In genomic region chr2:159677654-159678053, GRCh38 we compare ENCODE assay signal across 12 cellular contexts. TPM values are rescaled to one million over a fixed set of nuclear protein-coding genes. Genes with fewer than 3 reads are reported as not detected.
DNase-seq lines count a peak whose midpoint lies in the region; ATAC-seq and TF ChIP-seq lines count a peak whose summit lies in the region.
"Had no signal": no experiment of that assay in that cellular context is flagged by ENCODE, and none has a peak within 500 bp of the region (broad histone marks: within the 10 kb centered on the region; RNA-seq: fewer than 3 reads in every experiment).

No MANE protein-coding gene starts in this region.

- H4K20me1 ChIP-seq in HCT116 (ENCODE audit: insufficient read depth), result no peaks in the 10 kb centered on the region

- H3K9ac ChIP-seq in HCT116 (ENCODE audit: low read length), result no peak overlapping the region

- no peaks in the 10 kb centered on the region for H3K36me3 ChIP-seq in HCT116 (ENCODE audit: control insufficient read depth in 1 of 2, insufficient read depth in 2 of 2, low read length in 2 of 2)
- H3K36me3 ChIP-seq in CD4-positive, alpha-beta memory T cell (ENCODE audit: insufficient read depth, low read length), result no peaks in the 10 kb centered on the region
- H3K36me3 ChIP-seq: thoracic aorta had no signal

- H3K36me3 Mint-ChIP-seq in CD4-positive, alpha-beta memory T cell, result no peaks in the 10 kb centered on the region

- H3K79me2 ChIP-seq in HCT116 (ENCODE audit: insufficient read depth, low read length), result no peaks in the 10 kb centered on the region

- H2AFZ ChIP-seq in HCT116 (ENCODE audit: low read depth, low read length, poor library complexity, severe bottlenecking), result no peak overlapping the region

- H3K27ac ChIP-seq in HCT116 (ENCODE audit: low read depth, low read length), result no peak overlapping the region
- H3K27ac ChIP-seq in CD4-positive, alpha-beta memory T cell (ENCODE audit: low read depth, low read length), result no peak overlapping the region
- H3K27ac ChIP-seq: thoracic aorta had no signal

- TF ChIP-seq POLR2A in HCT116 (IDR thresholded peaks at IDR 0.05; ENCODE audit: borderline replicate concordance, extremely low read depth, insufficient read depth, insufficient read length), result no peak

- no peak overlapping the region for H3K27ac Mint-ChIP-seq in CD4-positive, alpha-beta memory T cell
- H3K27ac Mint-ChIP-seq: memory B cell had no signal

- DNase-seq in ACHN (peak; percentile 20), HCT116 (ENCODE audit: low read depth, low spot score) (no peak), foreskin fibroblast (peak in 1 of 2 donors; percentile 31), AG20443 (ENCODE audit: low spot score) (no peak), SIG-M5 treated with dmso at 0.1 percent for 504 hours (lab: John Stamatoyannopoulos, UW; ENCODE audit: unreplicated experiment) (no peak)
- no peak for DNase-seq in CD4-positive, alpha-beta memory T cell
- DNase-seq: DMS53; effector CD8-positive, alpha-beta T cell had no signal

- H3K27me3 Mint-ChIP-seq in CD4-positive, alpha-beta memory T cell, result no peaks in the 10 kb centered on the region
- H3K27me3 Mint-ChIP-seq: memory B cell had no signal

- H3K4me3 ChIP-seq in HCT116 (replicated peaks in 1 of 2; ENCODE audit: low read depth in 1 of 2, low read length in 2 of 2), result no peak overlapping the region
- no peak overlapping the region for H3K4me3 ChIP-seq in foreskin fibroblast (ENCODE audit: low read depth in 1 of 2, low read length in 2 of 2)
- no peak overlapping the region for H3K4me3 ChIP-seq in CD4-positive, alpha-beta memory T cell (ENCODE audit: low read length in 2 of 2)
- H3K4me3 ChIP-seq: thoracic aorta had no signal

- in situ Hi-C loops in ACHN (cut with HindIII; ENCODE audit: low pct_ligation_motif_present, low pct_unique_long_range_greater_than_20kb, low sequenced_read_pairs), result no loop called here

- BruUV-seq in HCT116 (replicated peaks; lab: Mats Ljungman, UMichigan), result no TSS peak

- no peaks in the 10 kb centered on the region for H3K9me3 Mint-ChIP-seq in CD4-positive, alpha-beta memory T cell
- H3K9me3 Mint-ChIP-seq: memory B cell had no signal

- no peak for ATAC-seq in HCT116
- peak; percentile 62; the same call in 1 of the 3 replicates for ATAC-seq in SK-N-SH treated with all-trans-retinoic acid at 6 μM for 48 hours
- no peak for ATAC-seq in HG02759 (IDR thresholded peaks at IDR 0.05; ENCODE audit: unreplicated experiment)

- H3K4me1 ChIP-seq in HCT116 (ENCODE audit: control insufficient read depth in 1 of 2, insufficient read depth in 2 of 2, low read length in 2 of 2), result no peaks in the 10 kb centered on the region
- H3K4me1 ChIP-seq in CD4-positive, alpha-beta memory T cell (ENCODE audit: insufficient read depth, low read length), result no peaks in the 10 kb centered on the region

- CTCF ChIA-PET in HCT116 (lab: Charles Lee), result interaction anchor here (1.0 kb wide), 1 partner anchor 120 kb away, joined by 4 read pairs; no protein-coding TSS in a partner anchor
- CTCF ChIA-PET in CD4-positive, alpha-beta memory T cell (lab: Charles Lee; ENCODE audit: partially characterized antibody), result no interaction called here

- no peaks in the 10 kb centered on the region for H3K4me1 Mint-ChIP-seq in CD4-positive, alpha-beta memory T cell
- H3K4me1 Mint-ChIP-seq: memory B cell had no signal

- TF ChIP-seq RAD21 in HCT116 (IDR thresholded peaks at IDR 0.05; ENCODE audit: low read depth), result peak; percentile 56

- intact Hi-C loops in HCT116 (cut with micrococcal nuclease), result no loop called here
- intact Hi-C loops in CD4-positive, alpha-beta memory T cell (cut with micrococcal nuclease), result no loop called here

- POLR2A ChIA-PET in HCT116 (lab: Charles Lee), result interaction anchor here (0.6 kb wide), 1 partner anchor 34 kb away, joined by 3 read pairs; the partner anchor contains the start of gene MARCHF7
- POLR2A ChIA-PET in CD4-positive, alpha-beta memory T cell (lab: Charles Lee; ENCODE audit: partially characterized antibody), result no interaction called here

- no peaks in the 10 kb centered on the region for H3K9me3 ChIP-seq in HCT116 (ENCODE audit: control insufficient read depth in 1 of 2, insufficient read depth in 1 of 2, low read depth in 1 of 2, low read length in 2 of 2)
- H3K9me3 ChIP-seq in CD4-positive, alpha-beta memory T cell (ENCODE audit: control insufficient read depth in 1 of 2, low read length in 2 of 2), result no peaks in the 10 kb centered on the region
- H3K9me3 ChIP-seq: thoracic aorta had no signal

- no peaks in the 10 kb centered on the region for H3K27me3 ChIP-seq in HCT116 (ENCODE audit: insufficient read depth, low read length)
- no peaks in the 10 kb centered on the region for H3K27me3 ChIP-seq in CD4-positive, alpha-beta memory T cell (ENCODE audit: insufficient read depth, low read length)

- no peak overlapping the region for H3K4me2 ChIP-seq in HCT116 (ENCODE audit: low read length)

- H3K9me2 ChIP-seq in HCT116 (ENCODE audit: insufficient read depth), result no peaks in the 10 kb centered on the region

- RAD21 ChIA-PET in HCT116 (lab: Charles Lee; ENCODE audit: low non-redundant PET in 1 of 2, low total read pairs in 2 of 2, uncharacterized antibody in 2 of 2, unreplicated experiment in 2 of 2), result no interaction called here

- no peak overlapping the region for H3K4me3 Mint-ChIP-seq in CD4-positive, alpha-beta memory T cell
- H3K4me3 Mint-ChIP-seq: memory B cell had no signal

- peak; percentile 10 to 43 (median 22); a peak in 2 of 6 replicates for TF ChIP-seq CTCF in HCT116 (IDR thresholded peaks at IDR 0.05 in 2 of 3, conservative IDR thresholded peaks at IDR 0.05 in 1 of 3; ENCODE audit: borderline replicate concordance in 1 of 3, insufficient read depth in 1 of 3, low read depth in 2 of 3, low read length in 2 of 3)
- peak; percentile 11 for TF ChIP-seq CTCF in foreskin fibroblast (IDR thresholded peaks at IDR 0.05; ENCODE audit: low read depth, low read length)

TF ChIP-seq in HCT116, 20 proteins besides CTCF, POLR2A, EP300 and RAD21 (continues in another document):
- no peak for TF ChIP-seq TCF7L2 (IDR thresholded peaks at IDR 0.05; ENCODE audit: borderline replicate concordance, extremely low read depth, insufficient read depth, insufficient read length)
- TF ChIP-seq ZFX (IDR thresholded peaks at IDR 0.05), result no peak
- TF ChIP-seq POLR2AphosphoS5 (IDR thresholded peaks at IDR 0.05; ENCODE audit: low read depth, low read length), result no peak
- TF ChIP-seq ZNF274 (IDR thresholded peaks at IDR 0.05; ENCODE audit: low read depth, low read length), result no peak
- no peak for TF ChIP-seq JUND (IDR thresholded peaks at IDR 0.05)
- no peak for TF ChIP-seq EGR1 (IDR thresholded peaks at IDR 0.05; ENCODE audit: low read depth)

TF ChIP-seq in SK-N-SH treated with all-trans-retinoic acid at 6 μM for 48 hours, 23 proteins besides CTCF, POLR2A, EP300 and RAD21:
- TF ChIP-seq, protein P1, sequence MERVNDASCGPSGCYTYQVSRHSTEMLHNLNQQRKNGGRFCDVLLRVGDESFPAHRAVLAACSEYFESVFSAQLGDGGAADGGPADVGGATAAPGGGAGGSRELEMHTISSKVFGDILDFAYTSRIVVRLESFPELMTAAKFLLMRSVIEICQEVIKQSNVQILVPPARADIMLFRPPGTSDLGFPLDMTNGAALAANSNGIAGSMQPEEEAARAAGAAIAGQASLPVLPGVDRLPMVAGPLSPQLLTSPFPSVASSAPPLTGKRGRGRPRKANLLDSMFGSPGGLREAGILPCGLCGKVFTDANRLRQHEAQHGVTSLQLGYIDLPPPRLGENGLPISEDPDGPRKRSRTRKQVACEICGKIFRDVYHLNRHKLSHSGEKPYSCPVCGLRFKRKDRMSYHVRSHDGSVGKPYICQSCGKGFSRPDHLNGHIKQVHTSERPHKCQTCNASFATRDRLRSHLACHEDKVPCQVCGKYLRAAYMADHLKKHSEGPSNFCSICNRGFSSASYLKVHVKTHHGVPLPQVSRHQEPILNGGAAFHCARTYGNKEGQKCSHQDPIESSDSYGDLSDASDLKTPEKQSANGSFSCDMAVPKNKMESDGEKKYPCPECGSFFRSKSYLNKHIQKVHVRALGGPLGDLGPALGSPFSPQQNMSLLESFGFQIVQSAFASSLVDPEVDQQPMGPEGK (CRISPR knock-in tag; IDR thresholded peaks at IDR 0.05; ENCODE audit: borderline replicate concordance), result no peak
- no peak for TF ChIP-seq TSHZ2 (CRISPR knock-in tag; IDR thresholded peaks at IDR 0.05)
- TF ChIP-seq CSDC2 (CRISPR knock-in tag; IDR thresholded peaks at IDR 0.05), result no peak
- TF ChIP-seq ISL1 (CRISPR knock-in tag; IDR thresholded peaks at IDR 0.05), result no peak
- TF ChIP-seq ZFP3 (CRISPR knock-in tag; IDR thresholded peaks at IDR 0.05), result no peak
- no peak for TF ChIP-seq ESRRG (CRISPR knock-in tag; IDR thresholded peaks at IDR 0.05)

RNA-seq across cellular contexts. Expression of gene MARCHF7, which starts 34.7 kb away (rescaled TPM):
- 65.9 TPM for total RNA-seq in HCT116 (2021; ENCODE audit: unreplicated experiment)
- polyA plus RNA-seq in HCT116 (2012), result 26.7 and 31.8 TPM in 2 replicates
- total RNA-seq in CD4-positive, alpha-beta memory T cell, result 100 to 1,000 TPM; 113 to 115 TPM
- 100 to 1,000 TPM; 162 to 196 TPM for polyA plus RNA-seq in CD4-positive, alpha-beta memory T cell
